In the genomic region with DNA sequence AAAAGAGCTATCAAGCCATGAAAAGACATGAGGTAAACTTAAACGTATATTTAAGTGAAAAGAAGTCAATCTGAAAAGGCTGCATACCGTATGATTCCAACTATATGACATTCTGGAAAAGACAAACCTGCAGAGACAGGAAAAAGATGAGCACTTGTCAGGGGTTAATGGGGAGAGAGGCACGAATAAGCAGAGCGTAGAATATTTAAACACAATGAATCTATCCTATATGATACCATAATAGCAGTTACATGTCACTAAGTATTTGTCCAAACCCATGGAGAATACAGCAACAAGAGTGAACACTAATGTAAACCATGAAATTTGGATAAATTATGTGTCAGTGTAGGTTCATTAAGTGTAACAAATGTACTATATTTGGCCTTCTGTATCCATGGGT, we compare ENCODE assay signal across 30 cellular contexts.
"Had no signal": no experiment of that assay in that cellular context is flagged by ENCODE, and none has a peak within 500 bp of the region (broad histone marks: within the 10 kb centered on the region; RNA-seq: fewer than 3 reads in every experiment).

No MANE protein-coding gene starts in this region.

- H3K4me3 ChIP-seq: adrenal gland, ascending aorta, body of pancreas, breast epithelium, cardiac muscle cell had no signal

- H3K9me3 ChIP-seq: adrenal gland, ascending aorta, body of pancreas, breast epithelium had no signal

- H3K27me3 ChIP-seq: adrenal gland, ascending aorta, body of pancreas, brain microvascular endothelial cell, breast epithelium, cardiac muscle cell had no signal

- H3K27ac ChIP-seq: adrenal gland, ascending aorta, body of pancreas, brain microvascular endothelial cell, breast epithelium, cardiac muscle cell had no signal

- DNase-seq: activated effector memory CD4-positive, alpha-beta T cell treated with anti-CD3 and anti-CD28 coated beads, Interleukin-2, amount 50 U/mL, for 16 hours; activated effector memory CD4-positive, alpha-beta T cell treated with Interleukin-2 at 50 U/mL for 16 hours; activated gamma-delta T cell; activated gamma-delta T cell treated with Interleukin-2 at 50 U/mL for 16 hours; activated naive CD4-positive, alpha-beta T cell; activated naive CD4-positive, alpha-beta T cell treated with anti-CD3 and anti-CD28 coated beads for 36 hours; activated naive CD4-positive, alpha-beta T cell treated with anti-CD3 and anti-CD28 coated beads, Interleukin-2, amount 10 ng/mL, durations not matched to agents 7 days and 5 days; activated naive CD4-positive, alpha-beta T cell treated with anti-CD3 and anti-CD28 coated beads, Interleukin-2, amount 50 U/mL, for 16 hours; activated naive CD4-positive, alpha-beta T cell treated with Interleukin-2 at 50 U/mL for 16 hours; activated naive CD8-positive, alpha-beta T cell treated with anti-CD3 and anti-CD28 coated beads for 36 hours; activated naive CD8-positive, alpha-beta T cell treated with anti-CD3 and anti-CD28 coated beads, Interleukin-2, amount 10 ng/mL, durations not matched to agents 7 days and 5 days; activated naive CD8-positive, alpha-beta T cell treated with anti-CD3 and anti-CD28 coated beads, Interleukin-2, amount 50 U/mL, for 24 hours; activated T-cell treated with anti-CD3 and anti-CD28 coated beads, Interleukin-2, amount 50 U/mL, for 1 hour; activated T-cell treated with anti-CD3 and anti-CD28 coated beads, Interleukin-2, amount 50 U/mL, for 24 hours; activated T-cell treated with anti-CD3 and anti-CD28 coated beads, Interleukin-2, amount 50 U/mL, for 4 hours; activated T-cell treated with anti-CD3 and anti-CD28 coated beads, Interleukin-2, amount 50 U/mL, for 48 hours; activated T-cell treated with anti-CD3 and anti-CD28 coated beads, Interleukin-2, amount 50 U/mL, for 72 hours; adrenal gland; amniotic stem cell; amygdala; anterior cingulate cortex; aorta; body of pancreas; brain microvascular endothelial cell; caudate nucleus; central memory CD4-positive, alpha-beta T cell; cerebellar nuclear complex had no signal

- H3K36me3 ChIP-seq: adrenal gland, ascending aorta, brain microvascular endothelial cell, breast epithelium, cardiac muscle cell had no signal
